In genomic region chr7:99447943-99448342, GRCh38 we compare ENCODE assay signal across 14 cellular contexts. TPM values are rescaled to one million over a fixed set of nuclear protein-coding genes. Genes with fewer than 3 reads are reported as not detected.
DNase-seq lines count a peak whose midpoint lies in the region; TF ChIP-seq lines count a peak whose summit lies in the region.
"Had no signal": no experiment of that assay in that cellular context is flagged by ENCODE, and none has a peak within 500 bp of the region (broad histone marks: within the 10 kb centered on the region; RNA-seq: fewer than 3 reads in every experiment).

No MANE protein-coding gene starts in this region.

- H3K36me3 Mint-ChIP-seq in progenitor cell of endocrine pancreas (ENCODE audit: insufficient read depth) (peaks cover 23% of the 10 kb centered on the region), osteocyte (ENCODE audit: unreplicated experiment) (peaks cover 41% of the 10 kb centered on the region)

- no peak overlapping the region for H3K4me3 ChIP-seq in Loucy (ENCODE audit: low read length, poor library complexity, severe bottlenecking)
- H3K4me3 ChIP-seq in brain microvascular endothelial cell (ENCODE audit: low read depth, low read length) = no peak overlapping the region
- H3K4me3 ChIP-seq: transverse colon had no signal

- H3K4me3 Mint-ChIP-seq in progenitor cell of endocrine pancreas (ENCODE audit: low read depth) (no peak overlapping the region), osteocyte (ENCODE audit: unreplicated experiment) (no peak overlapping the region)
- H3K4me3 Mint-ChIP-seq: activated B cell treated with CpG ODN at 0.5 μM for 24 hours, nephron had no signal

- H3K27ac ChIP-seq in brain microvascular endothelial cell = no peak overlapping the region
- H3K27ac ChIP-seq: transverse colon had no signal

- no peaks in the 10 kb centered on the region for H3F3A ChIP-seq in Loucy (ENCODE audit: low read depth)

- H3K9me3 Mint-ChIP-seq in progenitor cell of endocrine pancreas (ENCODE audit: low read depth) = no peaks in the 10 kb centered on the region
- H3K9me3 Mint-ChIP-seq in osteocyte (ENCODE audit: unreplicated experiment) = no peaks in the 10 kb centered on the region
- H3K9me3 Mint-ChIP-seq: activated B cell treated with CpG ODN at 0.5 μM for 24 hours, nephron had no signal

- no peaks in the 10 kb centered on the region for H3K4me1 ChIP-seq in Loucy (ENCODE audit: insufficient read depth, low read length, poor library complexity, severe bottlenecking)
- H3K4me1 ChIP-seq: transverse colon had no signal

- 0 out of 2 replicates have a peak, but pooled peaks have one; percentile 20 for TF ChIP-seq CTCF in Loucy (conservative IDR thresholded peaks at IDR 0.05; ENCODE audit: low read length)
- TF ChIP-seq CTCF in brain microvascular endothelial cell (IDR thresholded peaks at IDR 0.05; ENCODE audit: low read depth, low read length, missing control alignments) = peak; percentile 27
- TF ChIP-seq CTCF in progenitor cell of endocrine pancreas (IDR thresholded peaks at IDR 0.05; ENCODE audit: unreplicated experiment) = peak; percentile 22
- TF ChIP-seq CTCF in osteocyte (IDR thresholded peaks at IDR 0.05) = no peak

- H3K27ac Mint-ChIP-seq in progenitor cell of endocrine pancreas = no peak overlapping the region
- no peak overlapping the region for H3K27ac Mint-ChIP-seq in osteocyte (ENCODE audit: unreplicated experiment)
- H3K27ac Mint-ChIP-seq: activated B cell treated with CpG ODN at 0.5 μM for 24 hours, nephron had no signal

- no peaks in the 10 kb centered on the region for H4K20me1 ChIP-seq in Loucy (ENCODE audit: insufficient read depth, low read length, poor library complexity, severe bottlenecking)

- no peaks in the 10 kb centered on the region for H3K9me2 ChIP-seq in Loucy (replicated peaks; ENCODE audit: low read depth, low read length)

- H3K4me2 ChIP-seq in Loucy (ENCODE audit: low read depth, low read length, poor library complexity, severe bottlenecking) = no peak overlapping the region

- H3K79me2 ChIP-seq in Loucy (ENCODE audit: insufficient read depth, low read length) = peaks cover 4% of the 10 kb centered on the region; the same call in 1 of the 2 replicates

- H3K27me3 ChIP-seq in Loucy (ENCODE audit: insufficient read depth, low read length, poor library complexity, severe bottlenecking) = no peaks in the 10 kb centered on the region
- H3K27me3 ChIP-seq in brain microvascular endothelial cell (replicated peaks) = no peaks in the 10 kb centered on the region
- H3K27me3 ChIP-seq: transverse colon had no signal

- H3K9me3 ChIP-seq in Loucy (ENCODE audit: insufficient read depth, low read depth, low read length) = no peaks in the 10 kb centered on the region
- H3K9me3 ChIP-seq: transverse colon had no signal

- H3K4me1 Mint-ChIP-seq in progenitor cell of endocrine pancreas (ENCODE audit: low read depth) = no peaks in the 10 kb centered on the region
- H3K4me1 Mint-ChIP-seq in osteocyte (ENCODE audit: unreplicated experiment) = peaks cover 2% of the 10 kb centered on the region

- H3K9ac ChIP-seq in Loucy (ENCODE audit: low read depth, low read length, poor library complexity, severe bottlenecking) = no peak overlapping the region

- H3K27me3 Mint-ChIP-seq in progenitor cell of endocrine pancreas (no peaks in the 10 kb centered on the region), osteocyte (ENCODE audit: unreplicated experiment) (no peaks in the 10 kb centered on the region)
- H3K27me3 Mint-ChIP-seq: activated B cell treated with CpG ODN at 0.5 μM for 24 hours had no signal

- H2AFZ ChIP-seq in Loucy (ENCODE audit: low read length) = no peak overlapping the region

- in situ Hi-C loops in brain microvascular endothelial cell (cut with HindIII; ENCODE audit: low pct_ligation_motif_present, low sequenced_read_pairs) = no loop called here

- H3K36me3 ChIP-seq in Loucy (ENCODE audit: insufficient read depth, low read length) (peaks cover 64% of the 10 kb centered on the region; the same call in 1 of the 2 replicates), brain microvascular endothelial cell (replicated peaks) (peaks cover 57% of the 10 kb centered on the region)

- DNase-seq in SKM-1 treated with dmso at 0.1 percent for 144 hours (lab: John Stamatoyannopoulos, UW; ENCODE audit: unreplicated experiment) (peak; percentile 24), SKM-1 (lab: John Stamatoyannopoulos, UW; ENCODE audit: unreplicated experiment) (no peak), brain microvascular endothelial cell (no peak), progenitor cell of endocrine pancreas (ENCODE audit: low spot score, unreplicated experiment) (no peak), D341Med (ENCODE audit: low spot score) (no peak), NCI-H1105 (lab: John Stamatoyannopoulos, UW) (no peak), osteocyte (ENCODE audit: extremely low spot score, unreplicated experiment) (no peak)
- DNase-seq: activated B cell treated with CpG ODN at 0.5 μM for 24 hours; GF-D8; NCI-H146; stimulated activated CD4-positive, alpha-beta T cell treated with anti-CD3 and anti-CD28 coated beads, Interleukin-12 subunit alpha, Interleukin-12 subunit beta, amount 100 ng/mL, for 4 hours; transverse colon had no signal

RNA-seq across cellular contexts. Expression of gene CPSF4, which starts 9.2 kb away (rescaled TPM):
- total RNA-seq in progenitor cell of endocrine pancreas (77.4 and 86.9 TPM in 2 replicates), osteocyte (32.3 and 37.9 TPM in 2 replicates)

RNA-seq across cellular contexts. Expression of gene PTCD1, which starts 9.3 kb away (rescaled TPM):
- 12.0 and 16.8 TPM in 2 replicates for total RNA-seq in progenitor cell of endocrine pancreas
- 5.7 and 10.5 TPM in 2 replicates for total RNA-seq in osteocyte

RNA-seq across cellular contexts. Expression of gene ATP5MF, which starts 18.0 kb away (rescaled TPM):
- 328 and 330 TPM in 2 replicates for total RNA-seq in progenitor cell of endocrine pancreas
- 251 and 253 TPM in 2 replicates for total RNA-seq in osteocyte

RNA-seq across cellular contexts. Expression of gene ZNF789, which starts 24.7 kb away (rescaled TPM):
- total RNA-seq in progenitor cell of endocrine pancreas (26.7 and 27.4 TPM in 2 replicates), osteocyte (6.9 and 8.4 TPM in 2 replicates)

RNA-seq across cellular contexts. Expression of gene BUD31, which starts 39.2 kb away (rescaled TPM):
- 97.2 and 102 TPM in 2 replicates for total RNA-seq in progenitor cell of endocrine pancreas
- total RNA-seq in osteocyte = 112 and 131 TPM in 2 replicates
